32 cellular contexts compared by ENCODE assay signal in the genomic region with DNA sequence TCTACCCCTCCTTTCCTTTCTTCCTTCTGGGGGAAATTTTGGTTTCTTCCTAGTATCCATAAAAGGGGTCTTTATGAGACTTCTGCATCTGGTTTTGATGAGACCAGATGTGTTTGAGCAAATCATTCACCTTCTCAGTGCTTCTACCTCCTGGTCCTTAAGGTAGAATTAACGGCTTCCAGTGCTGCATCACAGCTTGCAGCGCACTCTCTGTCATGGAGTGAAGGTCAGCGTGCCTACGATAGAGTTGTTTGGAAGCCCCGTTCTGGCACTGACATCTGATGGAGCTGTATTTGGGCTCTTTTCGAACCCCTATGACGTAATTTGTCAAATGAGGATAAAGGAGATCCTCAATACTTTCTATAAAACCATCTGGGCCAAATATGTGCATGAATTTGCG.
"Had no signal": no experiment of that assay in that cellular context is flagged by ENCODE, and none has a peak within 500 bp of the region (broad histone marks: within the 10 kb centered on the region; RNA-seq: fewer than 3 reads in every experiment).

No MANE protein-coding gene starts in this region.

- H3K9me3 ChIP-seq: breast epithelium, esophagus squamous epithelium, gastroesophageal sphincter had no signal

- H3K27ac ChIP-seq: breast epithelium, epithelial cell of prostate, esophagus squamous epithelium, gastroesophageal sphincter had no signal

- DNase-seq: activated CD4-positive, alpha-beta memory T cell treated with anti-CD3 and anti-CD28 coated beads, Interleukin-2, amount 10 ng/mL, durations not matched to agents 7 days and 5 days; activated CD4-positive, alpha-beta T cell treated with anti-CD3 and anti-CD28 coated beads for 1 hour; activated CD4-positive, alpha-beta T cell treated with anti-CD3 and anti-CD28 coated beads for 4 hours; activated CD4-positive, alpha-beta T cell treated with anti-CD3 and anti-CD28 coated beads, Interleukin-2, amount 10 ng/mL, durations not matched to agents 7 days and 5 days; activated CD4-positive, alpha-beta T cell treated with anti-CD3 and anti-CD28 coated beads, Interleukin-2, amount 50 U/mL, for 4 hours; activated CD8-positive, alpha-beta memory T cell treated with anti-CD3 and anti-CD28 coated beads, Interleukin-2, amount 50 U/mL, for 48 hours; activated gamma-delta T cell; activated naive CD4-positive, alpha-beta T cell; activated naive CD4-positive, alpha-beta T cell treated with anti-CD3 and anti-CD28 coated beads, Interleukin-2, amount 10 ng/mL, durations not matched to agents 7 days and 5 days; activated naive CD8-positive, alpha-beta T cell treated with anti-CD3 and anti-CD28 coated beads, Interleukin-2, amount 10 ng/mL, durations not matched to agents 7 days and 5 days; activated T-cell treated with anti-CD3 and anti-CD28 coated beads for 4 hours; activated T-cell treated with anti-CD3 and anti-CD28 coated beads, Interleukin-2, amount 50 U/mL, for 24 hours; activated T-cell treated with anti-CD3 and anti-CD28 coated beads, Interleukin-2, amount 50 U/mL, for 72 hours; anterior cingulate cortex; cortex of kidney; dermis blood vessel endothelial cell; effector CD4-positive, alpha-beta T cell; effector memory CD8-positive, alpha-beta T cell; esophagus squamous epithelium; foreskin melanocyte; head of caudate nucleus; T-helper 1 cell; T-helper 17 cell; T1000 had no signal

- H3K36me3 ChIP-seq: breast epithelium, cardiac muscle cell, esophagus squamous epithelium, gastroesophageal sphincter had no signal

- ATAC-seq: activated naive CD4-positive, alpha-beta T cell treated with anti-CD3 and anti-CD28 coated beads, Interleukin-2, amount 50 U/mL, for 72 hours; activated T-cell treated with anti-CD3 and anti-CD28 coated beads, Interleukin-2, amount 50 U/mL, for 72 hours; effector memory CD8-positive, alpha-beta T cell; gastroesophageal sphincter; T-helper 17 cell; WTC11 had no signal

- FAIRE-seq: endometrium, endothelial cell of umbilical vein had no signal

- H3K4me1 ChIP-seq: breast epithelium, esophagus squamous epithelium, gastroesophageal sphincter had no signal

- H3K4me3 ChIP-seq: breast epithelium, cardiac muscle cell, esophagus squamous epithelium, gastroesophageal sphincter had no signal

- H3K27me3 ChIP-seq: breast epithelium, gastroesophageal sphincter had no signal
